ENCODE assay signal across 8 cellular contexts in the genomic region with DNA sequence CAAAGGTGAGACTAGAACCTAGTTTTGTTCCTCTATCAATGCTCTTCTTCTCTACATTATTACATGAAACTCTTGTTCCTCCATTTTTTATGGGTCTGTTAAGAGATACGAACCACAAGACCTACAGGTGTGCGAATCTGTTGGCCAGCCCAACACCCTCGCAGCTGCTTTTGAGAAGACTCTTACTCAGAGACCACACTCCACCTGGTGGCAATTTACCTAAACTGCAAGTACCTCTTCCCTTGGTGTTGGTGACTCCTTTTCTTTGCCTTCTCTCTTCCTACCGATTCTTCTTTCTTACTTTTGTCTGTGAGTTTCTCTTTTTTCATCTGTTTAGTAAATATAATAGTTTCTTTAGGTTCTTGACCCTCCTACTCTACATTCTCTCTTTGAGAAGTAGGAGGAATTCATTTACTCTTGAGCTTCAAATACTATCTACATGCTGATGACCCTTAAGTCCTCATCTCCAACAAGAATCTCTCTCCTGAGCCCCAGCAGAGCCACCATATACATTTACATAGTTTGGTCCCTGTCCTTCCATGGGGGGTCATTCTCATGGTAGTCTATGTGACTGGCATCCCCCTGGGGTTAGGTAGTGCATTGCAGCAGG.
DNase-seq lines count a peak whose midpoint lies in the region; ATAC-seq, FAIRE-seq and TF ChIP-seq lines count a peak whose summit lies in the region.

No MANE protein-coding gene starts in this region.

- H3K9me3 ChIP-seq in IMR-90 (ENCODE audit: control insufficient read depth, insufficient read depth, low read length): no peaks in the 10 kb centered on the region

- no peak overlapping the region for H3K4me3 Mint-ChIP-seq in activated T-helper 17 cell treated with anti-CD3 and anti-CD28 coated beads, Interleukin-2, amount 50 U/mL, for 72 hours
- H3K4me3 Mint-ChIP-seq in progenitor cell of endocrine pancreas (ENCODE audit: low read depth): no peak overlapping the region

- no peak overlapping the region for H3K14ac ChIP-seq in IMR-90 (replicated peaks; ENCODE audit: low read depth, low read length)

- H2BK120ac ChIP-seq in IMR-90 (ENCODE audit: low read depth, low read length): no peak overlapping the region

- H2BK5ac ChIP-seq in IMR-90 (ENCODE audit: low read depth, low read length, poor library complexity, severe bottlenecking): no peak overlapping the region

- ATAC-seq in GM21576 (IDR thresholded peaks at IDR 0.05; ENCODE audit: unreplicated experiment) (peak; percentile 89), IMR-90 (ENCODE audit: low read depth) (peak; percentile 80)
- peak; percentile 65 for ATAC-seq in activated T-helper 17 cell treated with anti-CD3 and anti-CD28 coated beads, Interleukin-2, amount 50 U/mL, for 72 hours (replicated peaks)

- no peaks in the 10 kb centered on the region for H4K20me1 ChIP-seq in IMR-90 (ENCODE audit: insufficient read depth, low read length)

- WGBS in IMR-90 (ENCODE audit: extremely low coverage in 2 of 2, insufficient read length in 1 of 2), 2 experiments: no CpG with 5 or more reads among the region's 4 CpGs

- H3K4me2 ChIP-seq in IMR-90 (ENCODE audit: low read depth, low read length): no peak overlapping the region

- peak; percentile 79 for TF ChIP-seq RAD21 in IMR-90 (IDR thresholded peaks at IDR 0.05; ENCODE audit: low read length)

- peak; percentile 65 for DNase-seq in ELF-1 (ENCODE audit: low read depth, low spot score)
- DNase-seq in IMR-90: peak; percentile 69
- DNase-seq in RCC 7860 (ENCODE audit: low spot score): peak; percentile 13
- peak; percentile 69 for DNase-seq in germinal center (ENCODE audit: low spot score)
- peak; percentile 23 for DNase-seq in progenitor cell of endocrine pancreas (ENCODE audit: low spot score, unreplicated experiment)
- no peak for DNase-seq in ecto neural progenitor cell (ENCODE audit: low spot score)

- FAIRE-seq in RCC 7860 (lab: Jason Lieb, UNC): no peak

- no peak overlapping the region for H3K56ac ChIP-seq in IMR-90 (ENCODE audit: extremely low read depth, insufficient read depth, low read length)

- no peak overlapping the region for H2BK15ac ChIP-seq in IMR-90 (ENCODE audit: low read depth, low read length)

- H3K4me3 ChIP-seq in IMR-90 (ENCODE audit: insufficient read depth, low read depth, low read length): no peak overlapping the region

- intact Hi-C loops in IMR-90 (cut with micrococcal nuclease): loop anchor here (1.0 kb wide), 3 partner anchors 81 to 394 kb away; no protein-coding TSS in a partner anchor

- dilution Hi-C loops in IMR-90 (cut with HindIII; ENCODE audit: low sequenced_read_pairs, unreplicated experiment): no loop called here

- in situ Hi-C loops in IMR-90 (cut with MboI; ENCODE audit: low sequenced_read_pairs): loop anchor here (5.0 kb wide), 2 partner anchors 275 to 390 kb away; no protein-coding TSS in a partner anchor

- no peak overlapping the region for H3K18ac ChIP-seq in IMR-90 (ENCODE audit: low read depth, low read length)

- H2AK9ac ChIP-seq in IMR-90 (replicated peaks; ENCODE audit: low read depth, low read length, poor library complexity): no peak overlapping the region

- no peak overlapping the region for H3K9ac ChIP-seq in IMR-90 (ENCODE audit: low read depth, low read length)

- H4K8ac ChIP-seq in IMR-90 (ENCODE audit: low read depth in 2 of 2, low read length in 2 of 2): no peak overlapping the region

- TF ChIP-seq CTCF in IMR-90 (conservative IDR thresholded peaks at IDR 0.05; ENCODE audit: low read depth, low read length) (peak; percentile 78), progenitor cell of endocrine pancreas (IDR thresholded peaks at IDR 0.05; ENCODE audit: unreplicated experiment) (peak; percentile 70)

- H3K9me3 Mint-ChIP-seq in activated T-helper 17 cell treated with anti-CD3 and anti-CD28 coated beads, Interleukin-2, amount 50 U/mL, for 72 hours: no peaks in the 10 kb centered on the region
- H3K9me3 Mint-ChIP-seq in progenitor cell of endocrine pancreas (ENCODE audit: low read depth): peaks cover 3% of the 10 kb centered on the region

- H3K27me3 ChIP-seq in IMR-90 (ENCODE audit: control insufficient read depth, insufficient read depth, low read length): no peaks in the 10 kb centered on the region

- no peak overlapping the region for H3K4ac ChIP-seq in IMR-90 (ENCODE audit: low read depth, low read length)

- POLR2A ChIA-PET in IMR-90 (lab: Charles Lee; ENCODE audit: unreplicated experiment): no interaction called here

- no peak overlapping the region for H3K23ac ChIP-seq in IMR-90 (ENCODE audit: low read depth, low read length)

- peaks cover 13% of the 10 kb centered on the region for H3K27me3 Mint-ChIP-seq in activated T-helper 17 cell treated with anti-CD3 and anti-CD28 coated beads, Interleukin-2, amount 50 U/mL, for 72 hours
- H3K27me3 Mint-ChIP-seq in progenitor cell of endocrine pancreas: peaks cover 5% of the 10 kb centered on the region

- no peak overlapping the region for H3K27ac Mint-ChIP-seq in activated T-helper 17 cell treated with anti-CD3 and anti-CD28 coated beads, Interleukin-2, amount 50 U/mL, for 72 hours
- no peak overlapping the region for H3K27ac Mint-ChIP-seq in progenitor cell of endocrine pancreas

- TF ChIP-seq POLR2A in IMR-90 (IDR thresholded peaks at IDR 0.05; ENCODE audit: low read depth, low read length): no peak

- H3K4me1 ChIP-seq in IMR-90 (ENCODE audit: control insufficient read depth, insufficient read depth, low read length): no peaks in the 10 kb centered on the region

- no peaks in the 10 kb centered on the region for H3K4me1 Mint-ChIP-seq in activated T-helper 17 cell treated with anti-CD3 and anti-CD28 coated beads, Interleukin-2, amount 50 U/mL, for 72 hours
- H3K4me1 Mint-ChIP-seq in progenitor cell of endocrine pancreas (ENCODE audit: low read depth): peaks cover 11% of the 10 kb centered on the region

- no peaks in the 10 kb centered on the region for H3K79me1 ChIP-seq in IMR-90 (ENCODE audit: low read depth in 1 of 2, low read length in 2 of 2)

- no peaks in the 10 kb centered on the region for H3K36me3 Mint-ChIP-seq in activated T-helper 17 cell treated with anti-CD3 and anti-CD28 coated beads, Interleukin-2, amount 50 U/mL, for 72 hours (ENCODE audit: low read depth)
- H3K36me3 Mint-ChIP-seq in progenitor cell of endocrine pancreas (ENCODE audit: insufficient read depth): no peaks in the 10 kb centered on the region

- H3K9me1 ChIP-seq in IMR-90 (ENCODE audit: insufficient read depth, low read length): no peaks in the 10 kb centered on the region

- H2AK5ac ChIP-seq in IMR-90 (ENCODE audit: low read depth, low read length): no peak overlapping the region

- H2AFZ ChIP-seq in IMR-90 (replicated peaks; ENCODE audit: low read length, poor library complexity): no peak overlapping the region

- no peak overlapping the region for H3K27ac ChIP-seq in IMR-90 (ENCODE audit: insufficient read depth, low read length)

- no TSS peak for BruUV-seq in IMR-90 (replicated peaks; lab: Mats Ljungman, UMichigan)

- H4K91ac ChIP-seq in IMR-90 (ENCODE audit: insufficient read depth, low read depth, low read length): no peak overlapping the region

- no peak overlapping the region for H2BK20ac ChIP-seq in IMR-90 (ENCODE audit: low read depth, low read length)

- H3K36me3 ChIP-seq in IMR-90 (ENCODE audit: control insufficient read depth, insufficient read depth, low read length): no peaks in the 10 kb centered on the region

- H4K5ac ChIP-seq in IMR-90 (ENCODE audit: low read depth, low read length): no peak overlapping the region

- CTCF ChIA-PET in IMR-90 (lab: Yijun Ruan, JAX): interaction anchor here (0.7 to 4.1 kb wide), 7 partner anchors 10 to 395 kb away, joined by 3 to 26 read pairs (median 3); no protein-coding TSS in a partner anchor

TF ChIP-seq in IMR-90, 13 proteins besides CTCF, POLR2A, EP300 and RAD21:
- peak; percentile 91 for TF ChIP-seq SMC3 (IDR thresholded peaks at IDR 0.05; ENCODE audit: low read depth, low read length)
- no peak for TF ChIP-seq CHD1 (IDR thresholded peaks at IDR 0.05; ENCODE audit: low read depth, low read length)
